ENCODE assay signal across 28 cellular contexts in the genomic region with DNA sequence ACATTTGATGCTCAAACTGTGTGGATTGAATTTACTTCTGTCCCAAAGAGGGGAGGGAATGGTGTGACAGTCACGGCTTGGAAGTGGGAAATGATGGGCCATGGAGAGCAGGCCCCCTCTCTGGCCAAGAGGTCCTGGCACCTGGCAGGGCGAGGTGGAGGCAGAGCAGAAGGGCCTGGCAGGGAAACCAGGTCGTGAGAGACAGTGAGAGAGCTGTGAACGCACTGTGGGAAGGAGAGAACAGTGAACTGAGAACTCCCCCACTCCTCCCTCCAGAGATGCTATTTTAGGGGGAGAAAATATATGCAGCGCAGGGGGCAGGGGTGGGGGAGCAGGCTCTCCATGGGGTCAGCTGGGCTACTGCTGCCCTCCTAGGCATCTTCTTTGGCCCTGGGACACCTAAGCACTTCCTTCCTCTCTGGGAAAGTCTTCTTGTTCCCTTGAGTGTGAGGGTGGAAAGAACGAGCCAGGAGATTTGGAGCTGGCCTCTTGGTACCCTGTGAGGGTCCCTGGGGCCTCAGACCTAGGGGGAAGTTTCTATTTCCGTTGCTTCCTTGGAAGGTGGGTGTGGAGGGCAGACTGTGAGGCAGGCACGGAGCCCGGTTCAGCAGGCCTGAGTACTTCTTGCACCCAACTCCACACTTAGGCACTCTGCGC. TPM values are rescaled to one million over a fixed set of nuclear protein-coding genes. Genes with fewer than 3 reads are reported as not detected.
DNase-seq lines count a peak whose midpoint lies in the region; ATAC-seq lines count a peak whose summit lies in the region.
"Had no signal": no experiment of that assay in that cellular context is flagged by ENCODE, and none has a peak within 500 bp of the region (broad histone marks: within the 10 kb centered on the region; RNA-seq: fewer than 3 reads in every experiment).

No MANE protein-coding gene starts in this region.

- no peaks in the 10 kb centered on the region for H3K27me3 Mint-ChIP-seq in activated CD4-positive, alpha-beta T cell treated with anti-CD3 and anti-CD28 coated beads, Interleukin-2, amount 10 ng/mL, durations not matched to agents 24 days and 14 days
- no peaks in the 10 kb centered on the region for H3K27me3 Mint-ChIP-seq in activated CD8-positive, alpha-beta T cell treated with anti-CD3 and anti-CD28 coated beads, Interleukin-2, amount 10 ng/mL, durations not matched to agents 7 days and 5 days (ENCODE audit: low read depth)
- H3K27me3 Mint-ChIP-seq in memory B cell = no peaks in the 10 kb centered on the region

- H3K4me1 Mint-ChIP-seq in activated CD4-positive, alpha-beta T cell treated with anti-CD3 and anti-CD28 coated beads, Interleukin-2, amount 10 ng/mL, durations not matched to agents 24 days and 14 days = peaks cover 77% of the 10 kb centered on the region
- H3K4me1 Mint-ChIP-seq in activated CD8-positive, alpha-beta T cell treated with anti-CD3 and anti-CD28 coated beads, Interleukin-2, amount 10 ng/mL, durations not matched to agents 7 days and 5 days (ENCODE audit: low read depth) = peaks cover 82% of the 10 kb centered on the region
- H3K4me1 Mint-ChIP-seq in memory B cell = peaks cover 68% of the 10 kb centered on the region

- peaks cover 3% of the 10 kb centered on the region for H3K36me3 Mint-ChIP-seq in activated CD4-positive, alpha-beta T cell treated with anti-CD3 and anti-CD28 coated beads, Interleukin-2, amount 10 ng/mL, durations not matched to agents 24 days and 14 days (ENCODE audit: low read depth)
- no peaks in the 10 kb centered on the region for H3K36me3 Mint-ChIP-seq in activated CD8-positive, alpha-beta T cell treated with anti-CD3 and anti-CD28 coated beads, Interleukin-2, amount 10 ng/mL, durations not matched to agents 7 days and 5 days (ENCODE audit: low read depth)
- no peaks in the 10 kb centered on the region for H3K36me3 Mint-ChIP-seq in memory B cell

- CTCF ChIA-PET in activated CD8-positive, alpha-beta T cell treated with anti-CD3 and anti-CD28 coated beads, Interleukin-2, amount 10 ng/mL, durations not matched to agents 7 days and 5 days (lab: Charles Lee) = interaction anchor here (4.1 to 6.7 kb wide), 3 partner anchors 9 to 16 kb away, joined by 33 to 113 read pairs (median 92); partner anchors contain the start of gene TBX21

- DNase-seq in activated CD4-positive, alpha-beta T cell treated with anti-CD3 and anti-CD28 coated beads, Interleukin-2, amount 10 ng/mL, durations not matched to agents 24 days and 14 days = no peak
- DNase-seq in activated CD4-positive, alpha-beta T cell treated with anti-CD3 and anti-CD28 coated beads, Interleukin-2, amount 50 U/mL, for 48 hours = no peak
- DNase-seq in activated CD8-positive, alpha-beta T cell treated with anti-CD3 and anti-CD28 coated beads, Interleukin-2, amount 10 ng/mL, durations not matched to agents 7 days and 5 days = no peak
- DNase-seq in memory B cell (ENCODE audit: low spot score in 2 of 2) (no peak), iPS-NIHi11 (ENCODE audit: low spot score) (no peak), NCI-H1417 treated with DMSO at 0.1 percent for 48 hours (lab: John Stamatoyannopoulos, UW) (no peak)
- DNase-seq: activated CD4-positive, alpha-beta T cell treated with anti-CD3 and anti-CD28 coated beads for 48 hours; adrenal gland; brain microvascular endothelial cell; Calu3; DND-41; effector CD4-positive, alpha-beta T cell; H9; head of caudate nucleus; NCI-H1694 treated with DMSO at 0.1 percent for 48 hours; NCI-H526 treated with DMSO at 0.1 percent for 48 hours; retina; SJCRH30; small intestine; stimulated activated CD4-positive, alpha-beta T cell treated with anti-CD3 and anti-CD28 coated beads, Interleukin-1b, Interleukin-23, amount 100 ng/mL, for 48 hours; uterus had no signal

- peaks cover 74 to 100% (median 100%) of the 10 kb centered on the region in 10 experiments for H3K4me1 ChIP-seq in BLaER1 treated with 17β-estradiol and CSF1 and Interleukin-3, amounts not matched to agents 10 nM and 100 nM
- H3K4me1 ChIP-seq: adrenal gland, uterus had no signal

- POLR2A ChIA-PET in activated CD8-positive, alpha-beta T cell treated with anti-CD3 and anti-CD28 coated beads, Interleukin-2, amount 10 ng/mL, durations not matched to agents 7 days and 5 days (lab: Charles Lee) = interaction anchor here (1.3 to 1.8 kb wide), 4 partner anchors 9 to 18 kb away, joined by 3 to 6 read pairs (median 6); no protein-coding TSS in a partner anchor

- peak overlapping the region in 10 of 11 experiments; percentile 42 to 92 (median 86); a peak in 19 of 22 replicates for H3K4me2 ChIP-seq in BLaER1 treated with 17β-estradiol and CSF1 and Interleukin-3, amounts not matched to agents 10 nM and 100 nM

- intact Hi-C loops in activated CD4-positive, alpha-beta T cell treated with anti-CD3 and anti-CD28 coated beads, Interleukin-2, amount 10 ng/mL, durations not matched to agents 24 days and 14 days (cut with micrococcal nuclease) = loop anchor here (5.0 kb wide), 1 partner anchor 53 kb away; no protein-coding TSS in a partner anchor

- peak overlapping the region; percentile 25 for H3K4me3 Mint-ChIP-seq in activated CD4-positive, alpha-beta T cell treated with anti-CD3 and anti-CD28 coated beads, Interleukin-2, amount 10 ng/mL, durations not matched to agents 24 days and 14 days
- no peak overlapping the region for H3K4me3 Mint-ChIP-seq in activated CD8-positive, alpha-beta T cell treated with anti-CD3 and anti-CD28 coated beads, Interleukin-2, amount 10 ng/mL, durations not matched to agents 7 days and 5 days
- no peak overlapping the region for H3K4me3 Mint-ChIP-seq in memory B cell

- H3K27ac Mint-ChIP-seq in activated CD4-positive, alpha-beta T cell treated with anti-CD3 and anti-CD28 coated beads, Interleukin-2, amount 10 ng/mL, durations not matched to agents 24 days and 14 days = peak overlapping the region; percentile 61
- peak overlapping the region; percentile 52 for H3K27ac Mint-ChIP-seq in activated CD8-positive, alpha-beta T cell treated with anti-CD3 and anti-CD28 coated beads, Interleukin-2, amount 10 ng/mL, durations not matched to agents 7 days and 5 days
- peak overlapping the region; percentile 40 for H3K27ac Mint-ChIP-seq in memory B cell
- H3K27ac Mint-ChIP-seq: H9 had no signal

- H3K4me3 ChIP-seq in BLaER1 treated with 17β-estradiol and CSF1 and Interleukin-3, amounts not matched to agents 10 nM and 100 nM = no peak overlapping the region
- H3K4me3 ChIP-seq: adrenal gland, SJCRH30, thoracic aorta, uterus had no signal

- no peak for ATAC-seq in activated CD8-positive, alpha-beta T cell treated with anti-CD3 and anti-CD28 coated beads, Interleukin-2, amount 10 ng/mL, durations not matched to agents 7 days and 5 days
- no peak for ATAC-seq in memory B cell (ENCODE audit: low read depth)
- no peak for ATAC-seq in HG03039 (IDR thresholded peaks at IDR 0.05; ENCODE audit: unreplicated experiment)
- ATAC-seq: activated T-cell treated with anti-CD3 and anti-CD28 coated beads, Interleukin-2, amount 50 U/mL, for 72 hours had no signal

- H3K9ac ChIP-seq in BLaER1 treated with 17β-estradiol and CSF1 and Interleukin-3, amounts not matched to agents 10 nM and 100 nM = peak overlapping the region in 2 of 11 experiments; percentile 30 to 42; a peak in 2 of 22 replicates

- peaks cover 5 to 12% (median 10%) of the 10 kb centered on the region in 11 experiments; a peak in 21 of 22 replicates for H3K36me3 ChIP-seq in BLaER1 treated with 17β-estradiol and CSF1 and Interleukin-3, amounts not matched to agents 10 nM and 100 nM
- H3K36me3 ChIP-seq: brain microvascular endothelial cell, SJCRH30, uterus had no signal

- no peaks in the 10 kb centered on the region for H3K9me3 Mint-ChIP-seq in activated CD4-positive, alpha-beta T cell treated with anti-CD3 and anti-CD28 coated beads, Interleukin-2, amount 10 ng/mL, durations not matched to agents 24 days and 14 days
- H3K9me3 Mint-ChIP-seq in activated CD8-positive, alpha-beta T cell treated with anti-CD3 and anti-CD28 coated beads, Interleukin-2, amount 10 ng/mL, durations not matched to agents 7 days and 5 days (ENCODE audit: insufficient read depth) = no peaks in the 10 kb centered on the region
- no peaks in the 10 kb centered on the region for H3K9me3 Mint-ChIP-seq in memory B cell
- H3K9me3 Mint-ChIP-seq: activated T-cell treated with anti-CD3 and anti-CD28 coated beads, Interleukin-2, amount 50 U/mL, for 72 hours; H9 had no signal

- H3K9me3 ChIP-seq in BLaER1 treated with 17β-estradiol and CSF1 and Interleukin-3, amounts not matched to agents 10 nM and 100 nM (replicated peaks in 1 of 11) = no peaks in the 10 kb centered on the region
- H3K9me3 ChIP-seq: adrenal gland, SJCRH30, thoracic aorta, uterus had no signal

- no peak overlapping the region for H3K27ac ChIP-seq in BLaER1 treated with 17β-estradiol and CSF1 and Interleukin-3, amounts not matched to agents 10 nM and 100 nM
- H3K27ac ChIP-seq: adrenal gland, brain microvascular endothelial cell, SJCRH30, thoracic aorta, uterus had no signal

- H4K20me1 ChIP-seq in BLaER1 treated with 17β-estradiol and CSF1 and Interleukin-3, amounts not matched to agents 10 nM and 100 nM = peaks cover 0 to 98% (median 5%) of the 10 kb centered on the region in 11 experiments; a peak in 11 of 22 replicates

- peaks cover 0 to 57% (median 0%) of the 10 kb centered on the region in 11 experiments; a peak in 7 of 22 replicates for H3K27me3 ChIP-seq in BLaER1 treated with 17β-estradiol and CSF1 and Interleukin-3, amounts not matched to agents 10 nM and 100 nM

RNA-seq across cellular contexts. Expression of gene TBX21, which starts 17.2 kb away (rescaled TPM):
- total RNA-seq in activated CD4-positive, alpha-beta T cell treated with anti-CD3 and anti-CD28 coated beads, Interleukin-2, amount 10 ng/mL, durations not matched to agents 24 days and 14 days = 63.0 and 66.4 TPM in 2 replicates
- total RNA-seq in activated CD8-positive, alpha-beta T cell treated with anti-CD3 and anti-CD28 coated beads, Interleukin-2, amount 10 ng/mL, durations not matched to agents 7 days and 5 days = 10 to 100 TPM; 27.4 to 27.5 TPM
- total RNA-seq: Calu3, epithelial cell of proximal tubule, H9, LHCN-M2, osteocyte, SJCRH30 had no signal

RNA-seq across cellular contexts. Expression of gene TBKBP1, which starts 21.8 kb away (rescaled TPM):
- total RNA-seq in activated CD4-positive, alpha-beta T cell treated with anti-CD3 and anti-CD28 coated beads, Interleukin-2, amount 10 ng/mL, durations not matched to agents 24 days and 14 days = 9.3 and 10.9 TPM in 2 replicates
- 1 to 10 TPM; 2.4 to 3.7 TPM for total RNA-seq in activated CD8-positive, alpha-beta T cell treated with anti-CD3 and anti-CD28 coated beads, Interleukin-2, amount 10 ng/mL, durations not matched to agents 7 days and 5 days
